ENCODE assay signal across 1 cellular context in the genomic region with DNA sequence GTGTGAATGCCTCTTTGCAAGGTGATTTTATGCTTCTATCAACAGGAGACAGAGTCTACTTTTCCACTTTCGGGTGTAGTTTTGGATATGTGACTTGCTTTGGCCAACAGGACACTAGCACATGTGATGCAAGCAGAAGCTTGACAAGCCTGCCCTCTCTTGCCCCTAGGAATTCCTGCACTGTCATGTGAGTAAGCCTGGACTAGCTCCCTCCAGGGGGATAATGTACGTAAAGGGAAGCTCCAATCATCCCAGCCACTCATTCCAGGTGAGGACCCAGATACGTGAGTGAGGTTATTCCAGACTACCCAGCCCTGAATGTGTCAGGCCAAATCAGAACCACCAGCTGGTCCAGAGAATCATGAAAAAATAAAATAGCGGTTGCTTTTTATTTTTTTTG.
TF ChIP-seq lines count a peak whose summit lies in the region.

No MANE protein-coding gene starts in this region.

TF ChIP-seq in H1, 55 proteins besides CTCF, POLR2A, EP300 and RAD21:
- no peak for TF ChIP-seq NRF1 (IDR thresholded peaks at IDR 0.05; ENCODE audit: low read depth, low read length)
- peak; percentile 61 for TF ChIP-seq TEAD4 (IDR thresholded peaks at IDR 0.05; ENCODE audit: low read depth, low read length)
- TF ChIP-seq SP2 (IDR thresholded peaks at IDR 0.05; ENCODE audit: low read length): no peak
- no peak for TF ChIP-seq CEBPB (IDR thresholded peaks at IDR 0.05; ENCODE audit: low read depth, low read length)
TF ChIP-seq in H1: peak in this region for 1.
